ENCODE assay signal across 8 cellular contexts in the genomic region with DNA sequence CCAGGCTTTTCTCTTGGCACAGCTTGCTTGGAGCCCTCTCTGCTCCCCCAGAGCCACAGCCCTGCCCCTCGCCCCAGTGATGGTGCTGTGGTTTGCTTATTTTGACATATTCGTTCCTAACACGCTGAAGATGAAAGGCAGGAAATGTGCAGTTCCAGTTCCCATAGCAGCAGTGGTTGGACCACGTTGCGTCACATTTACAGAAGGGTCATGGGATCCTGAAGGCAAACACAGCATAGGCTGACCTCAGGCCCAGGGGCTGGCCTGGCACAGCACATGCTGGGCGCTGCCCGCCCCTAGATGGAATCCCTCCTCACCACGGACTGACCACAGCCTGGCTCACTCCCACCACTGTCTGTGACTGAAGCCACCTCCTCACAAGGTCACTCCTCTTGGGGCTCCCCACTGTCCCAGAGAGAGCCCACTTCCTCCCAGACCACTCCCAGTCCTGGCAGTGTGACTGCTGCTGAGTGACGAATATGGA. TPM values are rescaled to one million over a fixed set of nuclear protein-coding genes. Genes with fewer than 3 reads are reported as not detected.
DNase-seq lines count a peak whose midpoint lies in the region; ATAC-seq and FAIRE-seq lines count a peak whose summit lies in the region.

No MANE protein-coding gene starts in this region.

- peak; percentile 71 for ATAC-seq in GM18868 (IDR thresholded peaks at IDR 0.05; ENCODE audit: unreplicated experiment)
- ATAC-seq in esophagus mucosa, result peak; percentile 62
- ATAC-seq in sciatic nerve, result peak; percentile 90
- ATAC-seq in GM21526 (IDR thresholded peaks at IDR 0.05; ENCODE audit: low FRiP score, unreplicated experiment), result no peak

- intact Hi-C loops in sciatic nerve (cut with DNase I), result no loop called here

- DNase-seq in Kasumi-1 (lab: John Stamatoyannopoulos, UW) (peak; percentile 77 to 90), sciatic nerve (ENCODE audit: low spot score) (no peak), urothelium cell line (ENCODE audit: low spot score) (no peak), NCI-H187 (lab: John Stamatoyannopoulos, UW) (no peak)
- peak; percentile 65 for DNase-seq in activated CD8-positive, alpha-beta memory T cell treated with anti-CD3 and anti-CD28 coated beads, Interleukin-2, amount 50 U/mL, for 4 hours

- FAIRE-seq in urothelium cell line (lab: Jason Lieb, UNC), result no peak

RNA-seq across cellular contexts. Expression of gene CHRNA1, which starts 14.2 kb away (rescaled TPM):
- total RNA-seq in esophagus mucosa (not detected), sciatic nerve (0.31 TPM)

Comparison
In these comparisons a context has a peak if more than half of its experiments do, and no peak if none do; other contexts are left out.
1. DNase-seq: peak in Kasumi-1 (2 of 2) and activated CD8-positive, alpha-beta memory T cell treated with anti-CD3 and anti-CD28 coated beads, Interleukin-2, amount 50 U/mL, for 4 hours (single experiment); none in sciatic nerve (single experiment), urothelium cell line (single experiment) and NCI-H187 (0 of 2).